In the genomic region with DNA sequence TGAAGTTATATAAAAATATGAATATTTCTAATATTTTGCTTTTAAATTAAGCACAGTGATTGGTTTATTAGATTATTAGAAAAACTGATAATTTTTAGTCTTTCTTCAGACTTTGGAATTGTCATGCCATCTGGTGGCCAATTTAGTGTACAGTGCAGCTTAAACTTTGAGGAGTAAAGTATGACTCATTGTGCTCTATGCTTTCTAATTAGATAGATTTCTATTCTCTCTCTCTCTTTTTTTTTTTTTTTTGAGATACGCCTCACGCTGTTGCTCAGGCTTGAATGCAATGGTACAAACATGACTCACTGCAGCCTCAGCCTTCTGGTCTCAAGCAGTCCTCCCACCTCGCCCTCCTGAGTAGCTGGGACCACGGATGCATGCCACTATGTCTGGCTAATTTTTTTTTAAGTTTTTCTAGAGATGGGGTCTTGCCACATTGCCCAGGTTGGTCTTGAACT, we compare ENCODE assay signal across 8 cellular contexts. TPM values are rescaled to one million over a fixed set of nuclear protein-coding genes. Genes with fewer than 3 reads are reported as not detected.
A peak's percentile ranks its signal among the peaks of the same experiment; 100 is the strongest.
DNase-seq lines count a peak whose midpoint lies in the region; ATAC-seq and TF ChIP-seq lines count a peak whose summit lies in the region.

No MANE protein-coding gene starts in this region.

- ATAC-seq in upper lobe of right lung: peak; percentile 75

- peak overlapping the region; percentile 17 for H3K27ac Mint-ChIP-seq in activated CD4-positive, alpha-beta T cell treated with anti-CD3 and anti-CD28 coated beads, Interleukin-2, amount 10 ng/mL, durations not matched to agents 24 days and 14 days
- H3K27ac Mint-ChIP-seq in nephron: no peak overlapping the region

- H3K4me3 Mint-ChIP-seq in activated CD4-positive, alpha-beta T cell treated with anti-CD3 and anti-CD28 coated beads, Interleukin-2, amount 10 ng/mL, durations not matched to agents 24 days and 14 days: no peak overlapping the region
- H3K4me3 Mint-ChIP-seq in nephron: no peak overlapping the region

- H3K4me3 ChIP-seq in MG63 (no peak overlapping the region), upper lobe of right lung (no peak overlapping the region)

- peak; percentile 74 for DNase-seq in activated effector memory CD4-positive, alpha-beta T cell treated with anti-CD3 and anti-CD28 coated beads, Interleukin-2, amount 50 U/mL, for 16 hours
- no peak for DNase-seq in activated effector memory CD4-positive, alpha-beta T cell treated with Interleukin-2 at 50 U/mL for 16 hours
- DNase-seq in MG63 (peak; percentile 74), epithelial cell of prostate (ENCODE audit: low read depth, low spot score) (peak; percentile 73), upper lobe of right lung (no peak), NCI-H82 treated with DMSO at 0.1 percent for 48 hours (lab: John Stamatoyannopoulos, UW; ENCODE audit: unreplicated experiment) (no peak)
- DNase-seq in activated CD4-positive, alpha-beta T cell treated with anti-CD3 and anti-CD28 coated beads, Interleukin-2, amount 10 ng/mL, durations not matched to agents 24 days and 14 days: peak; percentile 71

- TF ChIP-seq CTCF in nephron (IDR thresholded peaks at IDR 0.05; ENCODE audit: unreplicated experiment in 3 of 3) (peak; percentile 58 to 66 (median 65)), upper lobe of right lung (IDR thresholded peaks at IDR 0.05) (peak; percentile 75)

- intact Hi-C loops in activated CD4-positive, alpha-beta T cell treated with anti-CD3 and anti-CD28 coated beads, Interleukin-2, amount 10 ng/mL, durations not matched to agents 24 days and 14 days (cut with micrococcal nuclease): loop anchor here (1.0 to 2.0 kb wide), 2 partner anchors 79 to 86 kb away; a partner anchor contains a TSS
- intact Hi-C loops in upper lobe of right lung (cut with DNase I): no loop called here

- peaks cover 25% of the 10 kb centered on the region for H3K36me3 ChIP-seq in MG63
- peaks cover 53% of the 10 kb centered on the region for H3K36me3 ChIP-seq in upper lobe of right lung

- H3K27me3 ChIP-seq in MG63: no peaks in the 10 kb centered on the region
- H3K27me3 ChIP-seq in upper lobe of right lung: no peaks in the 10 kb centered on the region

- H3K36me3 Mint-ChIP-seq in activated CD4-positive, alpha-beta T cell treated with anti-CD3 and anti-CD28 coated beads, Interleukin-2, amount 10 ng/mL, durations not matched to agents 24 days and 14 days (ENCODE audit: low read depth): peaks cover 10% of the 10 kb centered on the region
- H3K36me3 Mint-ChIP-seq in nephron (ENCODE audit: low read depth): peaks cover 28% of the 10 kb centered on the region

- H3K4me1 ChIP-seq in upper lobe of right lung: no peaks in the 10 kb centered on the region

- H3K27ac ChIP-seq in epithelial cell of prostate (peak overlapping the region; percentile 32), upper lobe of right lung (no peak overlapping the region)

- H3K27me3 Mint-ChIP-seq in activated CD4-positive, alpha-beta T cell treated with anti-CD3 and anti-CD28 coated beads, Interleukin-2, amount 10 ng/mL, durations not matched to agents 24 days and 14 days: no peaks in the 10 kb centered on the region
- H3K27me3 Mint-ChIP-seq in nephron (ENCODE audit: low read depth): no peaks in the 10 kb centered on the region

- H3K9me3 ChIP-seq in MG63 (no peaks in the 10 kb centered on the region), upper lobe of right lung (no peaks in the 10 kb centered on the region)

- no peaks in the 10 kb centered on the region for H3K9me3 Mint-ChIP-seq in activated CD4-positive, alpha-beta T cell treated with anti-CD3 and anti-CD28 coated beads, Interleukin-2, amount 10 ng/mL, durations not matched to agents 24 days and 14 days
- no peaks in the 10 kb centered on the region for H3K9me3 Mint-ChIP-seq in nephron

- H3K4me1 Mint-ChIP-seq in activated CD4-positive, alpha-beta T cell treated with anti-CD3 and anti-CD28 coated beads, Interleukin-2, amount 10 ng/mL, durations not matched to agents 24 days and 14 days: peaks cover 3% of the 10 kb centered on the region
- no peaks in the 10 kb centered on the region for H3K4me1 Mint-ChIP-seq in nephron

RNA-seq across cellular contexts. Expression of a gene that starts 42.1 kb away (rescaled TPM):
- not detected in 2 replicates for total RNA-seq in MG63 (2014; rRNA removed; shearing (Covaris generic); ENCODE audit: low replicate concordance)
- 0.86 and 1.0 TPM in 2 replicates for total RNA-seq in activated CD4-positive, alpha-beta T cell treated with anti-CD3 and anti-CD28 coated beads, Interleukin-2, amount 10 ng/mL, durations not matched to agents 24 days and 14 days
- total RNA-seq in upper lobe of right lung: 3.3 TPM

RNA-seq across cellular contexts. Expression of a gene that starts 50.6 kb away (rescaled TPM):
- 15.3 and 50.2 TPM in 2 replicates for total RNA-seq in MG63 (2014; rRNA removed; shearing (Covaris generic); ENCODE audit: low replicate concordance)
- total RNA-seq in activated CD4-positive, alpha-beta T cell treated with anti-CD3 and anti-CD28 coated beads, Interleukin-2, amount 10 ng/mL, durations not matched to agents 24 days and 14 days: 23.9 and 25.7 TPM in 2 replicates
- 58.6 TPM for total RNA-seq in upper lobe of right lung

Comparison
In these comparisons a context has a peak if more than half of its experiments do, and no peak if none do; other contexts are left out.
1. DNase-seq: peak in activated effector memory CD4-positive, alpha-beta T cell treated with anti-CD3 and anti-CD28 coated beads, Interleukin-2, amount 50 U/mL, for 16 hours (single experiment), MG63 (single experiment), activated CD4-positive, alpha-beta T cell treated with anti-CD3 and anti-CD28 coated beads, Interleukin-2, amount 10 ng/mL, durations not matched to agents 24 days and 14 days (single experiment) and epithelial cell of prostate (single experiment); none in activated effector memory CD4-positive, alpha-beta T cell treated with Interleukin-2 at 50 U/mL for 16 hours (single experiment), upper lobe of right lung (single experiment) and NCI-H82 treated with DMSO at 0.1 percent for 48 hours (single experiment).